In genomic region chr13:42492372-42492920, GRCh38 we compare ENCODE assay signal across 19 cellular contexts.
A peak's percentile ranks its signal among the peaks of the same experiment; 100 is the strongest.
DNase-seq lines count a peak whose midpoint lies in the region; ATAC-seq, FAIRE-seq and TF ChIP-seq lines count a peak whose summit lies in the region.
"Had no signal": no experiment of that assay in that cellular context is flagged by ENCODE, and none has a peak within 500 bp of the region (broad histone marks: within the 10 kb centered on the region; RNA-seq: fewer than 3 reads in every experiment).

No MANE protein-coding gene starts in this region.

- H3K4me3 ChIP-seq in A549 (no peak overlapping the region), GM23338 (no peak overlapping the region), trophoblast cell (ENCODE audit: low read depth, low read length) (no peak overlapping the region), stomach (no peak overlapping the region), breast epithelium (no peak overlapping the region)
- H3K4me3 ChIP-seq: BLaER1, GM23248, HAP-1 had no signal

- no peaks in the 10 kb centered on the region for H3K36me3 Mint-ChIP-seq in GM23338 (ENCODE audit: low read depth)
- H3K36me3 Mint-ChIP-seq: CD4-positive, CD25-positive, alpha-beta regulatory T cell; CD8-positive, alpha-beta T cell had no signal

- H3K14ac ChIP-seq in trophoblast cell (ENCODE audit: low read length): no peak overlapping the region

- H3K9me3 ChIP-seq in A549 (no peaks in the 10 kb centered on the region), trophoblast cell (ENCODE audit: insufficient read depth, low read depth, low read length) (no peaks in the 10 kb centered on the region), stomach (no peaks in the 10 kb centered on the region), breast epithelium (no peaks in the 10 kb centered on the region)
- H3K9me3 ChIP-seq: BLaER1, Caco-2, HAP-1 had no signal

- FAIRE-seq in A549 (lab: Jason Lieb, UNC): no peak
- FAIRE-seq: G401.6, H54 had no signal

- H3K18ac ChIP-seq in trophoblast cell (ENCODE audit: low read length): no peak overlapping the region

- WGBS in A549 (ENCODE audit: missing lambda C conversion rate): 57% methylated on average over 4 of the region's 4 CpGs
- no CpG with 5 or more reads among the region's 4 CpGs for WGBS in trophoblast cell (ENCODE audit: extremely low coverage, insufficient coverage, insufficient read length)
- 73 to 85% (median 81%) methylated on average over 4 of the region's 4 CpGs for WGBS in stomach, 5 donors

- intact Hi-C loops in stomach (cut with DNase I; ENCODE audit: low total_unique reads) (no loop called here), breast epithelium (cut with DNase I; ENCODE audit: low total_unique reads) (no loop called here)

- H4K8ac ChIP-seq in trophoblast cell (ENCODE audit: low read depth, low read length): no peak overlapping the region

- no peak for TF ChIP-seq CTCF in A549 (IDR thresholded peaks at IDR 0.05)
- no peak for TF ChIP-seq CTCF in GM23338 (conservative IDR thresholded peaks at IDR 0.05; ENCODE audit: low read depth in 2 of 2)
- TF ChIP-seq CTCF in stomach (IDR thresholded peaks at IDR 0.05): no peak
- no peak for TF ChIP-seq CTCF in breast epithelium (IDR thresholded peaks at IDR 0.05)

- H2AK5ac ChIP-seq in trophoblast cell (ENCODE audit: low read length): no peak overlapping the region

- DNase-seq in A549 (ENCODE audit: low read depth in 1 of 2, low spot score in 1 of 2): no peak
- no peak for DNase-seq in GM23338 (ENCODE audit: low spot score)
- DNase-seq in amniotic epithelial cell (ENCODE audit: low read depth): peak; percentile 16
- peak; percentile 54 to 78 for DNase-seq in trophoblast cell
- no peak for DNase-seq in stomach
- no peak for DNase-seq in breast epithelium (ENCODE audit: low spot score in 2 of 2)
- DNase-seq: Caco-2; CD4-positive, CD25-positive, alpha-beta regulatory T cell; CD8-positive, alpha-beta T cell; DMS153; DND-41; GM23248; HFFc6 had no signal

- H4K20me1 ChIP-seq in GM23338 (replicated peaks; ENCODE audit: insufficient read depth): no peaks in the 10 kb centered on the region
- H4K20me1 ChIP-seq: BLaER1 had no signal

- H3K9ac ChIP-seq in trophoblast cell (ENCODE audit: low read length): peak overlapping the region; percentile 11
- H3K9ac ChIP-seq: BLaER1, GM23248 had no signal

- H3K79me1 ChIP-seq in trophoblast cell (ENCODE audit: low read length): no peaks in the 10 kb centered on the region

- no peak overlapping the region for H4K12ac ChIP-seq in trophoblast cell (ENCODE audit: low read depth, low read length)

- H3F3A ChIP-seq in GM23338 (replicated peaks; ENCODE audit: low read depth): no peaks in the 10 kb centered on the region

- CTCF ChIA-PET in A549 (lab: Yijun Ruan, JAX): no interaction called here

- TF ChIP-seq RAD21 in A549 (conservative IDR thresholded peaks at IDR 0.05 in 1 of 2, IDR thresholded peaks at IDR 0.05 in 1 of 2): no peak

- H3K4me2 ChIP-seq in A549: no peak overlapping the region
- no peak overlapping the region for H3K4me2 ChIP-seq in GM23338
- H3K4me2 ChIP-seq in trophoblast cell (ENCODE audit: low read length): no peak overlapping the region
- H3K4me2 ChIP-seq: BLaER1 had no signal

- 0 out of 2 replicates have a peak, but pooled peaks cover 6% of the 10 kb centered on the region for H3K9me2 ChIP-seq in GM23338 (ENCODE audit: insufficient read depth)

- H3K4me1 ChIP-seq in A549: peaks cover 1% of the 10 kb centered on the region; the same call in 1 of the 3 replicates
- no peaks in the 10 kb centered on the region for H3K4me1 ChIP-seq in GM23338 (ENCODE audit: insufficient read depth)
- no peaks in the 10 kb centered on the region for H3K4me1 ChIP-seq in trophoblast cell (ENCODE audit: control insufficient read depth in 1 of 2, insufficient read depth in 2 of 2, low read length in 2 of 2)
- no peaks in the 10 kb centered on the region for H3K4me1 ChIP-seq in stomach
- no peaks in the 10 kb centered on the region for H3K4me1 ChIP-seq in breast epithelium
- H3K4me1 ChIP-seq: Caco-2, HAP-1 had no signal

- no peak overlapping the region for H3K4ac ChIP-seq in trophoblast cell (ENCODE audit: low read depth, low read length)

- no peak overlapping the region for H4K91ac ChIP-seq in trophoblast cell (ENCODE audit: low read depth, low read length)

- no peak for TF ChIP-seq POLR2A in A549 (IDR thresholded peaks at IDR 0.05; ENCODE audit: low read length)
- no peak for TF ChIP-seq POLR2A in stomach (IDR thresholded peaks at IDR 0.05)
- TF ChIP-seq POLR2A in breast epithelium (IDR thresholded peaks at IDR 0.05): no peak

- H3K4me3 Mint-ChIP-seq in GM23338: no peak overlapping the region
- H3K4me3 Mint-ChIP-seq: B cell; CD4-positive, CD25-positive, alpha-beta regulatory T cell; CD8-positive, alpha-beta T cell; HFFc6 had no signal

- H3K27me3 Mint-ChIP-seq in GM23338 (ENCODE audit: insufficient read depth, low read depth, poor library complexity): no peaks in the 10 kb centered on the region
- H3K27me3 Mint-ChIP-seq: B cell; CD4-positive, CD25-positive, alpha-beta regulatory T cell had no signal

- H2BK120ac ChIP-seq in trophoblast cell (ENCODE audit: insufficient read depth, low read length, poor library complexity): no peak overlapping the region

- no peak overlapping the region for H3K27ac Mint-ChIP-seq in GM23338
- H3K27ac Mint-ChIP-seq: B cell; CD4-positive, CD25-positive, alpha-beta regulatory T cell; CD8-positive, alpha-beta T cell; HFFc6 had no signal

- no peaks in the 10 kb centered on the region for H3K27me3 ChIP-seq in GM23338 (ENCODE audit: insufficient read depth)
- no peaks in the 10 kb centered on the region for H3K27me3 ChIP-seq in trophoblast cell (ENCODE audit: insufficient read depth, low read length)
- H3K27me3 ChIP-seq in stomach: no peaks in the 10 kb centered on the region
- H3K27me3 ChIP-seq in breast epithelium: no peaks in the 10 kb centered on the region
- H3K27me3 ChIP-seq: BLaER1 had no signal

- H3K4me1 Mint-ChIP-seq in GM23338: no peaks in the 10 kb centered on the region

- H3K79me2 ChIP-seq in GM23338 (replicated peaks; ENCODE audit: insufficient read depth): no peaks in the 10 kb centered on the region
- no peaks in the 10 kb centered on the region for H3K79me2 ChIP-seq in trophoblast cell (ENCODE audit: control insufficient read depth, insufficient read depth, low read length, poor library complexity)

- H2BK12ac ChIP-seq in trophoblast cell (ENCODE audit: low read length): no peak overlapping the region

- H2BK5ac ChIP-seq in trophoblast cell (ENCODE audit: low read depth, low read length, poor library complexity): no peak overlapping the region

- POLR2A ChIA-PET in A549 (lab: Yijun Ruan, JAX): no interaction called here

- TF ChIP-seq EP300 in A549 (IDR thresholded peaks at IDR 0.05) (no peak), stomach (IDR thresholded peaks at IDR 0.05) (no peak)

- no peak overlapping the region for H3K23ac ChIP-seq in trophoblast cell (ENCODE audit: low read length)

- no peak overlapping the region for H3K27ac ChIP-seq in A549
- no peak overlapping the region for H3K27ac ChIP-seq in GM23338 (ENCODE audit: low read depth)
- H3K27ac ChIP-seq in trophoblast cell (ENCODE audit: low read depth, low read length): no peak overlapping the region
- no peak overlapping the region for H3K27ac ChIP-seq in stomach
- H3K27ac ChIP-seq in breast epithelium: no peak overlapping the region
- H3K27ac ChIP-seq: BLaER1, C4-2B, GM23248 had no signal

- no peaks in the 10 kb centered on the region for H3K36me3 ChIP-seq in GM23338 (ENCODE audit: insufficient read depth)
- no peaks in the 10 kb centered on the region for H3K36me3 ChIP-seq in trophoblast cell (ENCODE audit: control insufficient read depth in 1 of 2, insufficient read depth in 2 of 2, low read length in 2 of 2)
- no peaks in the 10 kb centered on the region for H3K36me3 ChIP-seq in stomach
- H3K36me3 ChIP-seq in breast epithelium: no peaks in the 10 kb centered on the region
- H3K36me3 ChIP-seq: BLaER1, HAP-1 had no signal

- H3K9me3 Mint-ChIP-seq in GM23338: no peaks in the 10 kb centered on the region
- H3K9me3 Mint-ChIP-seq: CD8-positive, alpha-beta T cell; HFFc6 had no signal

- ATAC-seq in A549 (no peak), GM23338 (no peak)
- ATAC-seq: CD8-positive, alpha-beta T cell had no signal

- 0 out of 2 replicates have a peak overlapping the region, but pooled peaks have one; percentile 47 for H2AFZ ChIP-seq in GM23338
- no peak overlapping the region for H2AFZ ChIP-seq in trophoblast cell (ENCODE audit: insufficient read depth, low read length, poor library complexity)
- H2AFZ ChIP-seq: GM23248 had no signal

TF ChIP-seq in A549, 52 proteins besides CTCF, POLR2A, EP300 and RAD21:
- no peak for TF ChIP-seq NR3C1 (IDR thresholded peaks at IDR 0.05)
- TF ChIP-seq RCOR1 (IDR thresholded peaks at IDR 0.05; ENCODE audit: low read depth, low read length): no peak
- TF ChIP-seq RFX5 (IDR thresholded peaks at IDR 0.05): no peak
- TF ChIP-seq FOSB (CRISPR knock-in tag; IDR thresholded peaks at IDR 0.05): no peak
- no peak for TF ChIP-seq CHD2 (IDR thresholded peaks at IDR 0.05; ENCODE audit: low read length, partially characterized antibody)
- peak; percentile 81 for TF ChIP-seq MAFK (IDR thresholded peaks at IDR 0.05; ENCODE audit: partially characterized antibody)

TF ChIP-seq in GM23338, 12 proteins besides CTCF, POLR2A, EP300 and RAD21 (continues in another document):
- TF ChIP-seq ZNF331 (CRISPR knock-in tag; IDR thresholded peaks at IDR 0.05; ENCODE audit: low read depth) (no peak), JUNB (IDR thresholded peaks at IDR 0.05; ENCODE audit: unreplicated experiment) (no peak), CREB1 (CRISPR knock-in tag; IDR thresholded peaks at IDR 0.05; ENCODE audit: low read depth) (no peak), EZH2phosphoT487 (IDR thresholded peaks at IDR 0.05; ENCODE audit: unreplicated experiment) (no peak), NANOG (IDR thresholded peaks at IDR 0.05; ENCODE audit: borderline replicate concordance) (no peak), POLR2AphosphoS5 (IDR thresholded peaks at IDR 0.05; ENCODE audit: low read depth) (no peak), ZNF114 (CRISPR knock-in tag; IDR thresholded peaks at IDR 0.05) (no peak), ETS1 (IDR thresholded peaks at IDR 0.05) (no peak)

Comparison
In these comparisons a context has a peak if more than half of its experiments do, and no peak if none do; other contexts are left out.
1. DNase-seq: peak in amniotic epithelial cell (single experiment) and trophoblast cell (2 of 2); none in A549 (0 of 2), GM23338 (single experiment), stomach (single experiment) and breast epithelium (0 of 2).